ENCODE assay signal across 8 cellular contexts in genomic region chr17:38748329-38749221, GRCh38. TPM values are rescaled to one million over a fixed set of nuclear protein-coding genes. Genes with fewer than 3 reads are reported as not detected.
DNase-seq lines count a peak whose midpoint lies in the region; ATAC-seq and TF ChIP-seq lines count a peak whose summit lies in the region.

TSS of gene PCGF2 (minus strand) at chr17:38748336. CDS start at chr17:38740402, 7,934 bp downstream.

- no peak within 1 kb of the TSS for H3K27ac ChIP-seq in foreskin keratinocyte

- no peak for ATAC-seq in activated CD8-positive, alpha-beta memory T cell treated with anti-CD3 and anti-CD28 coated beads, Interleukin-2, amount 10 ng/mL, durations not matched to agents 7 days and 5 days
- ATAC-seq in foreskin keratinocyte (no peak), natural killer cell (no peak), HG02642 (IDR thresholded peaks at IDR 0.05; ENCODE audit: poor library complexity, unreplicated experiment) (no peak)

- intact Hi-C loops in natural killer cell (cut with micrococcal nuclease): no loop called here

- CTCF ChIA-PET in activated CD8-positive, alpha-beta memory T cell treated with anti-CD3 and anti-CD28 coated beads, Interleukin-2, amount 10 ng/mL, durations not matched to agents 7 days and 5 days (lab: Charles Lee): interaction anchor here (0.9 to 1.8 kb wide), 4 partner anchors 13 to 131 kb away, joined by 3 to 9 read pairs (median 4); no protein-coding TSS in a partner anchor
- CTCF ChIA-PET in activated CD4-positive, alpha-beta memory T cell treated with anti-CD3 and anti-CD28 coated beads, Interleukin-2, amount 10 ng/mL, durations not matched to agents 7 days and 5 days (lab: Charles Lee): interaction anchor here (1.2 kb wide), 1 partner anchor 50 kb away, joined by 3 read pairs; no protein-coding TSS in a partner anchor

- no peak within 1 kb of the TSS for H3K27ac Mint-ChIP-seq in activated CD8-positive, alpha-beta memory T cell treated with anti-CD3 and anti-CD28 coated beads, Interleukin-2, amount 10 ng/mL, durations not matched to agents 7 days and 5 days
- no peak within 1 kb of the TSS for H3K27ac Mint-ChIP-seq in activated CD4-positive, alpha-beta memory T cell treated with anti-CD3 and anti-CD28 coated beads, Interleukin-2, amount 10 ng/mL, durations not matched to agents 7 days and 5 days
- H3K27ac Mint-ChIP-seq in natural killer cell: no peak within 1 kb of the TSS

- H3K4me3 Mint-ChIP-seq in activated CD8-positive, alpha-beta memory T cell treated with anti-CD3 and anti-CD28 coated beads, Interleukin-2, amount 10 ng/mL, durations not matched to agents 7 days and 5 days: peak within 1 kb of the TSS; percentile 68
- H3K4me3 Mint-ChIP-seq in activated CD4-positive, alpha-beta memory T cell treated with anti-CD3 and anti-CD28 coated beads, Interleukin-2, amount 10 ng/mL, durations not matched to agents 7 days and 5 days: peak within 1 kb of the TSS; percentile 97
- peak within 1 kb of the TSS; percentile 96 for H3K4me3 Mint-ChIP-seq in natural killer cell

- H3K9me3 Mint-ChIP-seq in activated CD8-positive, alpha-beta memory T cell treated with anti-CD3 and anti-CD28 coated beads, Interleukin-2, amount 10 ng/mL, durations not matched to agents 7 days and 5 days (ENCODE audit: low read depth): no peaks in the 10 kb centered on the region
- no peaks in the 10 kb centered on the region for H3K9me3 Mint-ChIP-seq in activated CD4-positive, alpha-beta memory T cell treated with anti-CD3 and anti-CD28 coated beads, Interleukin-2, amount 10 ng/mL, durations not matched to agents 7 days and 5 days
- no peaks in the 10 kb centered on the region for H3K9me3 Mint-ChIP-seq in natural killer cell

- H3K27me3 ChIP-seq in foreskin keratinocyte: no peaks in the 10 kb centered on the region

- H3K4me1 Mint-ChIP-seq in activated CD8-positive, alpha-beta memory T cell treated with anti-CD3 and anti-CD28 coated beads, Interleukin-2, amount 10 ng/mL, durations not matched to agents 7 days and 5 days: peaks cover 42% of the 10 kb centered on the region
- H3K4me1 Mint-ChIP-seq in activated CD4-positive, alpha-beta memory T cell treated with anti-CD3 and anti-CD28 coated beads, Interleukin-2, amount 10 ng/mL, durations not matched to agents 7 days and 5 days: peaks cover 45% of the 10 kb centered on the region
- peaks cover 45 to 54% of the 10 kb centered on the region in 2 donors for H3K4me1 Mint-ChIP-seq in natural killer cell

- peaks cover 61% of the 10 kb centered on the region for H3K27me3 Mint-ChIP-seq in activated CD8-positive, alpha-beta memory T cell treated with anti-CD3 and anti-CD28 coated beads, Interleukin-2, amount 10 ng/mL, durations not matched to agents 7 days and 5 days
- peaks cover 44% of the 10 kb centered on the region for H3K27me3 Mint-ChIP-seq in activated CD4-positive, alpha-beta memory T cell treated with anti-CD3 and anti-CD28 coated beads, Interleukin-2, amount 10 ng/mL, durations not matched to agents 7 days and 5 days
- peaks cover 50% of the 10 kb centered on the region in 2 donors for H3K27me3 Mint-ChIP-seq in natural killer cell (ENCODE audit: low read depth in 2 of 2)

- peaks cover 4% of the 10 kb centered on the region for H3K4me1 ChIP-seq in foreskin keratinocyte

- H3K36me3 Mint-ChIP-seq in activated CD8-positive, alpha-beta memory T cell treated with anti-CD3 and anti-CD28 coated beads, Interleukin-2, amount 10 ng/mL, durations not matched to agents 7 days and 5 days: peaks cover 3% of the 10 kb centered on the region
- peaks cover 7% of the 10 kb centered on the region for H3K36me3 Mint-ChIP-seq in activated CD4-positive, alpha-beta memory T cell treated with anti-CD3 and anti-CD28 coated beads, Interleukin-2, amount 10 ng/mL, durations not matched to agents 7 days and 5 days (ENCODE audit: low read depth)
- H3K36me3 Mint-ChIP-seq in natural killer cell: peaks cover 7% of the 10 kb centered on the region

- TF ChIP-seq CTCF in foreskin keratinocyte (conservative IDR thresholded peaks at IDR 0.05): no peak
- TF ChIP-seq CTCF in natural killer cell (IDR thresholded peaks at IDR 0.05): no peak

- no peak for DNase-seq in activated CD8-positive, alpha-beta memory T cell treated with anti-CD3 and anti-CD28 coated beads, Interleukin-2, amount 10 ng/mL, durations not matched to agents 7 days and 5 days
- DNase-seq in activated CD8-positive, alpha-beta memory T cell treated with anti-CD3 and anti-CD28 coated beads, Interleukin-2, amount 50 U/mL, for 4 hours: no peak
- DNase-seq in NCI-H2081 treated with DMSO at 0.1 percent for 48 hours (lab: John Stamatoyannopoulos, UW): peak; percentile 48
- no peak for DNase-seq in activated CD4-positive, alpha-beta memory T cell treated with anti-CD3 and anti-CD28 coated beads, Interleukin-2, amount 10 ng/mL, durations not matched to agents 7 days and 5 days
- peak in 1 of 2 donors; percentile 71 for DNase-seq in foreskin keratinocyte
- no peak for DNase-seq in natural killer cell
- no peak for DNase-seq in SKM-1 treated with dmso at 0.1 percent for 144 hours (lab: John Stamatoyannopoulos, UW; ENCODE audit: unreplicated experiment)

- POLR2A ChIA-PET in activated CD4-positive, alpha-beta memory T cell treated with anti-CD3 and anti-CD28 coated beads, Interleukin-2, amount 10 ng/mL, durations not matched to agents 7 days and 5 days (lab: Charles Lee): interaction anchor here (0.9 kb wide), 1 partner anchor 20 kb away, joined by 3 read pairs; no protein-coding TSS in a partner anchor

RNA-seq across cellular contexts. Expression of gene PCGF2, which starts in this region (rescaled TPM):
- 1 to 10 TPM; 2.1 to 2.5 TPM for total RNA-seq in activated CD8-positive, alpha-beta memory T cell treated with anti-CD3 and anti-CD28 coated beads, Interleukin-2, amount 10 ng/mL, durations not matched to agents 7 days and 5 days
- 1 to 10 TPM; 2.6 to 3.3 TPM for total RNA-seq in activated CD4-positive, alpha-beta memory T cell treated with anti-CD3 and anti-CD28 coated beads, Interleukin-2, amount 10 ng/mL, durations not matched to agents 7 days and 5 days
- total RNA-seq in foreskin keratinocyte (12.8 and 15.0 TPM in 2 replicates), natural killer cell (under 1 TPM in 1 of 3 donors, not detected in 2; 0.12 TPM)
- 37.4 and 41.2 TPM in 2 replicates for polyA plus RNA-seq in foreskin keratinocyte
